Comparison of ENCODE assay signal across 20 cellular contexts in the genomic region with DNA sequence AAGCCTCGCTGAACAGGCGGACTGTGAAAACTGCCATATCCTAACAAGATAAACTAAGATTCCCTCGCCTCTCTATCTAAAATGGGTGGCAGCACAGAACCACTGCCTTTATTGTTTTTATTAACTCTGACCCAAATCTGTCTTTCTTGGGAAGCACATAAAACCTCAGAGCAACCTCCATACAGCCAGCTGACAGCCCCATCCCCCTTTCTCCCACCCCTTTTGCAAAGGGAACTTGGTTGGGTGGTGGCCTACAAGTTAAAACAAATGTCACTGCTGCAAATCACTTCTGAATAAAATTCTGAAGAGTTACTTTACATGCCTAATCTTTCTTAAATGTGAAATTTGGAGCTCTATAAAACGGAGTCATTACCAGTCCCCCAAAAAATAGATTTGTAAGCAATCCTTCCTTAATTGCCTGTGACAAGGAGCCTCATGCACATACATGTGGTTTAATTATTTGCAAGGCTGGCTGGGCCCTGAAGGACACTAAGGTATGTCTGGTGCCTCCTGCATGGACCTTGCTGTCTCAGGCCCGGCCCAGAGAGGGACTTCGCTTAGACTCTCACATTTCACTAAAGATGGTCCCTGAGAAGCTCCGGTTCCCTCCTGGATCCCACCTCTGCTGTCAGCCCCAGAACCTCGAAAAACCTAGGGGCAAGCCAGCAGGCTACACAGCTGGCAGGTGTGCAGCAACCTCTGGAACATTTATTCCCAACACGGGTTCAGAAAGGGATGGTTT. TPM values are rescaled to one million over a fixed set of nuclear protein-coding genes. Genes with fewer than 3 reads are reported as not detected.
DNase-seq lines count a peak whose midpoint lies in the region; ATAC-seq and TF ChIP-seq lines count a peak whose summit lies in the region.
"Had no signal": no experiment of that assay in that cellular context is flagged by ENCODE, and none has a peak within 500 bp of the region (broad histone marks: within the 10 kb centered on the region; RNA-seq: fewer than 3 reads in every experiment).

No MANE protein-coding gene starts in this region.

- peaks cover 76% of the 10 kb centered on the region for H3F3A ChIP-seq in GM23248 (ENCODE audit: insufficient read depth)

- DNase-seq in GM23248 (no peak), chondrocyte (ENCODE audit: low spot score) (peak; percentile 30), neuronal stem cell (ENCODE audit: low spot score) (no peak), spleen (peak; percentile 12), NCI-H748 (lab: John Stamatoyannopoulos, UW; ENCODE audit: unreplicated experiment) (no peak)
- no peak for DNase-seq in natural killer cell treated with Interleukin-12 subunit alpha and Interleukin-12 subunit beta and Interleukin-15 and Interleukin-18, amount 100 ng/mL, for 72 hours (ENCODE audit: low spot score)
- DNase-seq: AML-193; CD4-positive, alpha-beta memory T cell; DMS153; DMS79; GDM1; HCEC 1CT; IMR-90 had no signal

- no peak overlapping the region for H4K8ac ChIP-seq in neuronal stem cell (ENCODE audit: low read depth, low read length)

- no peak overlapping the region for H2BK120ac ChIP-seq in neuronal stem cell (ENCODE audit: low read depth, low read length)

- TF ChIP-seq POLR2A in spleen (IDR thresholded peaks at IDR 0.05) (no peak), GM18505 (IDR thresholded peaks at IDR 0.05; ENCODE audit: borderline replicate concordance, extremely low read depth, insufficient read depth, insufficient read length) (no peak)

- H2BK15ac ChIP-seq in neuronal stem cell (ENCODE audit: low read length), result no peak overlapping the region

- intact Hi-C loops in spleen (cut with DNase I; ENCODE audit: low total_unique reads), result loop anchor here (5.0 kb wide), 1 partner anchor 452 kb away; no protein-coding TSS in a partner anchor

- 82 to 84% methylated on average over 9 of the region's 9 CpGs for WGBS in GM23248 (ENCODE audit: low coverage in 1 of 2, low lambda C conversion rate in 2 of 2, missing lambda C conversion rate in 2 of 2), 2 experiments
- WGBS in neuronal stem cell (ENCODE audit: extremely low coverage in 2 of 2, insufficient read length in 2 of 2, insufficient replicate concordance in 1 of 2), 2 donors, result no CpG with 5 or more reads among the region's 9 CpGs
- 86 to 93% (median 90%) methylated on average over 9 of the region's 9 CpGs for WGBS in spleen, 5 donors

- no peaks in the 10 kb centered on the region for H3K79me1 ChIP-seq in neuronal stem cell (ENCODE audit: low read depth, low read length)

- H4K20me1 ChIP-seq in GM23248 (ENCODE audit: insufficient read depth), result peaks cover 16% of the 10 kb centered on the region

- H3K23ac ChIP-seq in neuronal stem cell (ENCODE audit: low read depth, low read length, poor library complexity), result peak overlapping the region; percentile 75

- H3K9me3 ChIP-seq in GM23248 (ENCODE audit: low read depth) (no peaks in the 10 kb centered on the region), neuronal stem cell (replicated peaks in 1 of 2; ENCODE audit: control insufficient read depth in 2 of 2, insufficient read depth in 1 of 2, low read depth in 1 of 2, low read length in 2 of 2) (peaks cover 0 to under 1% of the 10 kb centered on the region in 2 donors), spleen (peaks cover 0 to under 1% (median 0%) of the 10 kb centered on the region in 8 donors)
- H3K9me3 ChIP-seq: A549 had no signal

- H3K4me3 ChIP-seq in GM23248, result no peak overlapping the region
- H3K4me3 ChIP-seq in neuronal stem cell (ENCODE audit: low read length in 2 of 2), result no peak overlapping the region
- H3K4me3 ChIP-seq in spleen, result no peak overlapping the region
- H3K4me3 ChIP-seq: A549, BLaER1, GM23338 had no signal

- no peaks in the 10 kb centered on the region for H3K9me2 ChIP-seq in GM23248 (ENCODE audit: insufficient read depth)

- H3K27me3 Mint-ChIP-seq in chondrocyte (ENCODE audit: low read depth), result no peaks in the 10 kb centered on the region
- H3K27me3 Mint-ChIP-seq in natural killer cell treated with Interleukin-12 subunit alpha and Interleukin-12 subunit beta and Interleukin-15 and Interleukin-18, amount 100 ng/mL, for 72 hours, result peaks cover 10 to 29% of the 10 kb centered on the region in 2 donors

- H3K18ac ChIP-seq in neuronal stem cell (ENCODE audit: low read length), result no peak overlapping the region

- in situ Hi-C loops in GM23248 (cut with MboI), result loop anchor here (5.0 kb wide), 1 partner anchor 447 kb away; no protein-coding TSS in a partner anchor

- H3K36me3 ChIP-seq in GM23248 (ENCODE audit: low read depth) (peaks cover 61% of the 10 kb centered on the region), neuronal stem cell (replicated peaks in 1 of 2; ENCODE audit: control insufficient read depth in 2 of 2, insufficient read depth in 2 of 2, low read length in 2 of 2) (peaks cover 0 to 93% of the 10 kb centered on the region in 2 donors), spleen (peaks cover 0 to 90% (median 21%) of the 10 kb centered on the region in 6 donors)

- no peak overlapping the region for H2BK5ac ChIP-seq in neuronal stem cell (ENCODE audit: low read length)

- H3K4me1 ChIP-seq in GM23248 (ENCODE audit: insufficient read depth) (peaks cover 26% of the 10 kb centered on the region), neuronal stem cell (ENCODE audit: control insufficient read depth in 2 of 2, insufficient read depth in 1 of 2, low read depth in 1 of 2, low read length in 2 of 2) (peaks cover 0 to 10% of the 10 kb centered on the region in 2 donors), spleen (peaks cover 0 to 16% (median 8%) of the 10 kb centered on the region in 6 donors)
- H3K4me1 ChIP-seq: A549 had no signal

- peaks cover 99% of the 10 kb centered on the region for H3K79me2 ChIP-seq in GM23248 (ENCODE audit: insufficient read depth)

- no peak overlapping the region for H3K14ac ChIP-seq in neuronal stem cell (ENCODE audit: low read length)

- H2BK12ac ChIP-seq in neuronal stem cell (ENCODE audit: low read length), result no peak overlapping the region

- H3K9ac ChIP-seq in GM23248 (no peak overlapping the region), neuronal stem cell (ENCODE audit: low read depth, low read length, poor library complexity) (no peak overlapping the region)
- H3K9ac ChIP-seq: BLaER1 had no signal

- H4K91ac ChIP-seq in neuronal stem cell (ENCODE audit: low read depth, low read length, poor library complexity), result no peak overlapping the region

- H3K4me2 ChIP-seq in GM23248 (ENCODE audit: unreplicated experiment) (no peak overlapping the region), neuronal stem cell (ENCODE audit: insufficient read depth, low read length, poor library complexity, severe bottlenecking) (no peak overlapping the region)
- H3K4me2 ChIP-seq: A549, BLaER1, GM23338 had no signal

- no peaks in the 10 kb centered on the region for H3K27me3 ChIP-seq in GM23248 (replicated peaks; ENCODE audit: insufficient read depth)
- no peaks in the 10 kb centered on the region for H3K27me3 ChIP-seq in neuronal stem cell (ENCODE audit: control insufficient read depth in 3 of 3, insufficient read depth in 3 of 3, low read depth in 1 of 3, low read length in 3 of 3)
- H3K27me3 ChIP-seq in spleen (replicated peaks in 1 of 7), result no peaks in the 10 kb centered on the region
- H3K27me3 ChIP-seq: BLaER1 had no signal

- H2AFZ ChIP-seq in GM23248, result no peak overlapping the region
- H2AFZ ChIP-seq in neuronal stem cell (ENCODE audit: low read length), result no peak overlapping the region
- H2AFZ ChIP-seq: GM23338 had no signal

- ATAC-seq in GM18505 (IDR thresholded peaks at IDR 0.05; ENCODE audit: unreplicated experiment), result no peak
- ATAC-seq in natural killer cell treated with Interleukin-12 subunit alpha and Interleukin-12 subunit beta and Interleukin-15 and Interleukin-18, amount 100 ng/mL, for 72 hours, result no peak
- ATAC-seq in GM18498 (IDR thresholded peaks at IDR 0.05; ENCODE audit: unreplicated experiment), result no peak
- ATAC-seq: A549, GM23338 had no signal

- no peak for TF ChIP-seq CTCF in chondrocyte (IDR thresholded peaks at IDR 0.05)
- no peak for TF ChIP-seq CTCF in spleen (IDR thresholded peaks at IDR 0.05 in 8 of 11, conservative IDR thresholded peaks at IDR 0.05 in 3 of 11)

- no peak overlapping the region for H3K4ac ChIP-seq in neuronal stem cell (ENCODE audit: low read length)

- H3K36me3 Mint-ChIP-seq in chondrocyte (ENCODE audit: low read depth), result peaks cover 50% of the 10 kb centered on the region
- H3K36me3 Mint-ChIP-seq in natural killer cell treated with Interleukin-12 subunit alpha and Interleukin-12 subunit beta and Interleukin-15 and Interleukin-18, amount 100 ng/mL, for 72 hours, result no peaks in the 10 kb centered on the region
- H3K36me3 Mint-ChIP-seq: CD14-positive monocyte; CD4-positive, alpha-beta memory T cell had no signal

- H3K27ac ChIP-seq in GM23248 (0 out of 2 replicates have a peak overlapping the region, but pooled peaks have one; percentile 43), neuronal stem cell (replicated peaks; ENCODE audit: low read length) (no peak overlapping the region), spleen (no peak overlapping the region)
- H3K27ac ChIP-seq: 22Rv1, A549, BLaER1 had no signal

- peaks cover 92% of the 10 kb centered on the region for H3K4me1 Mint-ChIP-seq in chondrocyte (ENCODE audit: low read depth)
- H3K4me1 Mint-ChIP-seq in natural killer cell treated with Interleukin-12 subunit alpha and Interleukin-12 subunit beta and Interleukin-15 and Interleukin-18, amount 100 ng/mL, for 72 hours (ENCODE audit: low read depth in 2 of 2), result peaks cover 2 to 5% of the 10 kb centered on the region in 2 donors

- no peak overlapping the region for H2AK5ac ChIP-seq in neuronal stem cell (ENCODE audit: low read depth, low read length)

- no peak overlapping the region for H3K4me3 Mint-ChIP-seq in chondrocyte (ENCODE audit: unreplicated experiment)
- H3K4me3 Mint-ChIP-seq in natural killer cell treated with Interleukin-12 subunit alpha and Interleukin-12 subunit beta and Interleukin-15 and Interleukin-18, amount 100 ng/mL, for 72 hours, result no peak overlapping the region
- H3K4me3 Mint-ChIP-seq: CD14-positive monocyte; CD4-positive, alpha-beta memory T cell; GM23338 had no signal

- H3K27ac Mint-ChIP-seq in chondrocyte (ENCODE audit: unreplicated experiment), result peak overlapping the region; percentile 87
- H3K27ac Mint-ChIP-seq in natural killer cell treated with Interleukin-12 subunit alpha and Interleukin-12 subunit beta and Interleukin-15 and Interleukin-18, amount 100 ng/mL, for 72 hours, result no peak overlapping the region
- H3K27ac Mint-ChIP-seq: CD14-positive monocyte, GM23338 had no signal

- H3K9me3 Mint-ChIP-seq in chondrocyte (ENCODE audit: low read depth), result no peaks in the 10 kb centered on the region
- H3K9me3 Mint-ChIP-seq in natural killer cell treated with Interleukin-12 subunit alpha and Interleukin-12 subunit beta and Interleukin-15 and Interleukin-18, amount 100 ng/mL, for 72 hours, result no peaks in the 10 kb centered on the region

RNA-seq across cellular contexts. Expression of a gene that starts 21.7 kb away (rescaled TPM):
- 167 and 192 TPM in 2 replicates for total RNA-seq in GM23248 (2014; rRNA removed; shearing (Covaris generic))
- polyA plus RNA-seq in GM23248 (2016; fragmentation: Nextera tagmentation; extraction: Ambion mirVana) (122 and 135 TPM in 2 replicates), spleen (10 to 100 TPM; 17.7 to 40.1 (median 18.2) TPM)
- total RNA-seq in chondrocyte (191 to 231 TPM (median 222 TPM) in 3 replicates), spleen (10 to 100 TPM; 21.1 to 51.5 (median 32.3) TPM)
- 4.4 TPM for polyA plus RNA-seq in neuronal stem cell (2013, experiment 1 of 2)
- polyA plus RNA-seq in neuronal stem cell (2013, experiment 2 of 2), result 4.7 TPM
- total RNA-seq in natural killer cell treated with Interleukin-12 subunit alpha and Interleukin-12 subunit beta and Interleukin-15 and Interleukin-18, amount 100 ng/mL, for 72 hours, result 1 to 10 TPM in 1 of 2 donors, under 1 TPM in 1; 0.62 to 2.3 TPM
- polyA plus RNA-seq: CD4-positive, alpha-beta memory T cell had no signal

Comparison
In these comparisons a context has a peak if more than half of its experiments do, and no peak if none do; other contexts are left out.
1. DNase-seq: peak in chondrocyte (single experiment) and spleen (single experiment); none in GM23248 (single experiment), neuronal stem cell (single experiment), natural killer cell treated with Interleukin-12 subunit alpha and Interleukin-12 subunit beta and Interleukin-15 and Interleukin-18, amount 100 ng/mL, for 72 hours (single experiment) and NCI-H748 (single experiment).
2. RNA of a gene that starts 21.7 kb away (total RNA-seq): 191 to 231 TPM in chondrocyte, 167 to 192 TPM in GM23248 and 21.1 to 51.5 TPM in spleen; 0.62 to 2.3 TPM in natural killer cell treated with Interleukin-12 subunit alpha and Interleukin-12 subunit beta and Interleukin-15 and Interleukin-18, amount 100 ng/mL, for 72 hours; every median in the first group is over 4 times any median in the second.